1 cellular context compared by ENCODE assay signal in the genomic region with DNA sequence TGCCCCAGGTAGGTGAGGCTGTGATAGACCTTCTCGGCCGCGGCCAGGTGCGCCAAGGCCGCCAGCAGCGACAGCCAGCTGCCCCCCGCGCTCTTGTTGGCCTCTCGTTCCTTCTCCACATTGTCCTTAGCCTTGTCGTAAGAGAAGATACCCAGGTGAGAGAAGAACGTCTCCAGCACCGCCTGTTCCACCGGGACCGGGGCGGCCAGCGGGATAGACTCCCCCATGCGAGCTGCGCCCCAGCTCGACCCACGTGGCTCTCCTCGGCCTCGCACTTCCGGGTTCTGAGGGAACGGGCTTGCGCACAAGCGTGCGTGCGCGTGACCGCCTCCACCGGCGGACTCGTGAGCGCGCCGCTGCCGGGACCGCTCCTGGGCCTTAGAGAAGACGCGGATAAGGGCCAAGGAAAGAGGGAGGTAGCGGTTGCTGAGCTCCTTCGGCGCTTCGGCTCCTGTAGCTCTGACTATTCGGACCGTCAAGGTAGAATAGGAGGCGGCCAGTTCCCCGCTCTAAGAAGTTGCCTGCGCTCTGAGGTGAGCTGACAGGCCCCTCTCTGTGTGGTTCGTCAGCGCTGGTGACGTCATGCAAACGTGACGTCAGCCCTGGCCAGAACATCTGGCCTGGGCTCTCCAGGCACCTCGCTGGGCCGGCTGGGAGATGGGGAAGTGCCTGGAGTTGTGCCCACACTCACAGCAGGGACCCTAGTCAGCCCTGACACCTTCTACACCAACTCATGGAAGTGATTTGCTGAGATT.
TF ChIP-seq lines count a peak whose summit lies in the region.

KICS2 (minus strand) TSS at position 286 of the 755 bp plus-strand sequence; CDS start at position 227, 59 bp downstream.

TF ChIP-seq in HepG2, 621 proteins besides CTCF, POLR2A, EP300 and RAD21 (continued from another document and continues in another):
- TF ChIP-seq, protein P1, sequence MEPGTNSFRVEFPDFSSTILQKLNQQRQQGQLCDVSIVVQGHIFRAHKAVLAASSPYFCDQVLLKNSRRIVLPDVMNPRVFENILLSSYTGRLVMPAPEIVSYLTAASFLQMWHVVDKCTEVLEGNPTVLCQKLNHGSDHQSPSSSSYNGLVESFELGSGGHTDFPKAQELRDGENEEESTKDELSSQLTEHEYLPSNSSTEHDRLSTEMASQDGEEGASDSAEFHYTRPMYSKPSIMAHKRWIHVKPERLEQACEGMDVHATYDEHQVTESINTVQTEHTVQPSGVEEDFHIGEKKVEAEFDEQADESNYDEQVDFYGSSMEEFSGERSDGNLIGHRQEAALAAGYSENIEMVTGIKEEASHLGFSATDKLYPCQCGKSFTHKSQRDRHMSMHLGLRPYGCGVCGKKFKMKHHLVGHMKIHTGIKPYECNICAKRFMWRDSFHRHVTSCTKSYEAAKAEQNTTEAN (CRISPR knock-in tag; conservative IDR thresholded peaks at IDR 0.05) = 0 out of 2 replicates have a peak, but pooled peaks have one; percentile 63
- TF ChIP-seq ZNF660 (CRISPR knock-in tag; IDR thresholded peaks at IDR 0.05; ENCODE audit: borderline replicate concordance, low read depth) (no peak), GTF3A (CRISPR knock-in tag; conservative IDR thresholded peaks at IDR 0.05) (no peak), ZNF782 (CRISPR knock-in tag; IDR thresholded peaks at IDR 0.05; ENCODE audit: borderline replicate concordance) (no peak), ZNF33B (CRISPR knock-in tag; IDR thresholded peaks at IDR 0.05) (no peak), ZKSCAN8 (CRISPR knock-in tag; IDR thresholded peaks at IDR 0.05; ENCODE audit: borderline replicate concordance) (peak; percentile 50; the same call in 1 of the 2 replicates), RFX3 (CRISPR knock-in tag; IDR thresholded peaks at IDR 0.05) (no peak), HIVEP1 (CRISPR knock-in tag; IDR thresholded peaks at IDR 0.05) (0 out of 2 replicates have a peak, but pooled peaks have one; percentile 45), PPARG (CRISPR knock-in tag; conservative IDR thresholded peaks at IDR 0.05) (0 out of 2 replicates have a peak, but pooled peaks have one; percentile 31), E2F1 (CRISPR knock-in tag; IDR thresholded peaks at IDR 0.05) (no peak), ZNF101 (CRISPR knock-in tag; IDR thresholded peaks at IDR 0.05; ENCODE audit: borderline replicate concordance, low read depth) (no peak), ZNF414 (CRISPR knock-in tag; IDR thresholded peaks at IDR 0.05) (no peak), FOSL1 (CRISPR knock-in tag; IDR thresholded peaks at IDR 0.05; ENCODE audit: borderline replicate concordance) (no peak), TMF1 (CRISPR knock-in tag; IDR thresholded peaks at IDR 0.05; ENCODE audit: low read depth) (peak; percentile 81), ZNF326 (CRISPR knock-in tag; IDR thresholded peaks at IDR 0.05; ENCODE audit: borderline replicate concordance) (no peak), ZNF891 (CRISPR knock-in tag; IDR thresholded peaks at IDR 0.05) (peak; percentile 73; the same call in 1 of the 2 replicates), ETV6 (CRISPR knock-in tag; conservative IDR thresholded peaks at IDR 0.05) (peak; percentile 74), KLF9 (CRISPR knock-in tag; IDR thresholded peaks at IDR 0.05; ENCODE audit: low read depth) (0 out of 2 replicates have a peak, but pooled peaks have one; percentile 56), CCAR2 (optimal IDR thresholded peaks at IDR 0.05; ENCODE audit: low read depth, low read length) (no peak), ZNF513 (CRISPR knock-in tag; conservative IDR thresholded peaks at IDR 0.05) (no peak)
- TF ChIP-seq, protein P2, sequence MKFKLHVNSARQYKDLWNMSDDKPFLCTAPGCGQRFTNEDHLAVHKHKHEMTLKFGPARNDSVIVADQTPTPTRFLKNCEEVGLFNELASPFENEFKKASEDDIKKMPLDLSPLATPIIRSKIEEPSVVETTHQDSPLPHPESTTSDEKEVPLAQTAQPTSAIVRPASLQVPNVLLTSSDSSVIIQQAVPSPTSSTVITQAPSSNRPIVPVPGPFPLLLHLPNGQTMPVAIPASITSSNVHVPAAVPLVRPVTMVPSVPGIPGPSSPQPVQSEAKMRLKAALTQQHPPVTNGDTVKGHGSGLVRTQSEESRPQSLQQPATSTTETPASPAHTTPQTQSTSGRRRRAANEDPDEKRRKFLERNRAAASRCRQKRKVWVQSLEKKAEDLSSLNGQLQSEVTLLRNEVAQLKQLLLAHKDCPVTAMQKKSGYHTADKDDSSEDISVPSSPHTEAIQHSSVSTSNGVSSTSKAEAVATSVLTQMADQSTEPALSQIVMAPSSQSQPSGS (CRISPR knock-in tag; IDR thresholded peaks at IDR 0.05) = peak; percentile 92
- TF ChIP-seq, protein P3, sequence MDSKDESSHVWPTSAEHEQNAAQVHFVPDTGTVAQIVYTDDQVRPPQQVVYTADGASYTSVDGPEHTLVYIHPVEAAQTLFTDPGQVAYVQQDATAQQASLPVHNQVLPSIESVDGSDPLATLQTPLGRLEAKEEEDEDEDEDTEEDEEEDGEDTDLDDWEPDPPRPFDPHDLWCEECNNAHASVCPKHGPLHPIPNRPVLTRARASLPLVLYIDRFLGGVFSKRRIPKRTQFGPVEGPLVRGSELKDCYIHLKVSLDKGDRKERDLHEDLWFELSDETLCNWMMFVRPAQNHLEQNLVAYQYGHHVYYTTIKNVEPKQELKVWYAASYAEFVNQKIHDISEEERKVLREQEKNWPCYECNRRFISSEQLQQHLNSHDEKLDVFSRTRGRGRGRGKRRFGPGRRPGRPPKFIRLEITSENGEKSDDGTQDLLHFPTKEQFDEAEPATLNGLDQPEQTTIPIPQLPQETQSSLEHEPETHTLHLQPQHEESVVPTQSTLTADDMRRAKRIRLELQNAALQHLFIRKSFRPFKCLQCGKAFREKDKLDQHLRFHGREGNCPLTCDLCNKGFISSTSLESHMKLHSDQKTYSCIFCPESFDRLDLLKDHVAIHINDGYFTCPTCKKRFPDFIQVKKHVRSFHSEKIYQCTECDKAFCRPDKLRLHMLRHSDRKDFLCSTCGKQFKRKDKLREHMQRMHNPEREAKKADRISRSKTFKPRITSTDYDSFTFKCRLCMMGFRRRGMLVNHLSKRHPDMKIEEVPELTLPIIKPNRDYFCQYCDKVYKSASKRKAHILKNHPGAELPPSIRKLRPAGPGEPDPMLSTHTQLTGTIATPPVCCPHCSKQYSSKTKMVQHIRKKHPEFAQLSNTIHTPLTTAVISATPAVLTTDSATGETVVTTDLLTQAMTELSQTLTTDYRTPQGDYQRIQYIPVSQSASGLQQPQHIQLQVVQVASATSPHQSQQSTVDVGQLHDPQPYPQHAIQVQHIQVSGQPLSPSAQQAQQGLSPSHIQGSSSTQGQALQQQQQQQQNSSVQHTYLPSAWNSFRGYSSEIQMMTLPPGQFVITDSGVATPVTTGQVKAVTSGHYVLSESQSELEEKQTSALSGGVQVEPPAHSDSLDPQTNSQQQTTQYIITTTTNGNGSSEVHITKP (CRISPR knock-in tag; IDR thresholded peaks at IDR 0.05; ENCODE audit: low read depth) = peak; percentile 73; the same call in 1 of the 2 replicates
- TF ChIP-seq, protein P4, sequence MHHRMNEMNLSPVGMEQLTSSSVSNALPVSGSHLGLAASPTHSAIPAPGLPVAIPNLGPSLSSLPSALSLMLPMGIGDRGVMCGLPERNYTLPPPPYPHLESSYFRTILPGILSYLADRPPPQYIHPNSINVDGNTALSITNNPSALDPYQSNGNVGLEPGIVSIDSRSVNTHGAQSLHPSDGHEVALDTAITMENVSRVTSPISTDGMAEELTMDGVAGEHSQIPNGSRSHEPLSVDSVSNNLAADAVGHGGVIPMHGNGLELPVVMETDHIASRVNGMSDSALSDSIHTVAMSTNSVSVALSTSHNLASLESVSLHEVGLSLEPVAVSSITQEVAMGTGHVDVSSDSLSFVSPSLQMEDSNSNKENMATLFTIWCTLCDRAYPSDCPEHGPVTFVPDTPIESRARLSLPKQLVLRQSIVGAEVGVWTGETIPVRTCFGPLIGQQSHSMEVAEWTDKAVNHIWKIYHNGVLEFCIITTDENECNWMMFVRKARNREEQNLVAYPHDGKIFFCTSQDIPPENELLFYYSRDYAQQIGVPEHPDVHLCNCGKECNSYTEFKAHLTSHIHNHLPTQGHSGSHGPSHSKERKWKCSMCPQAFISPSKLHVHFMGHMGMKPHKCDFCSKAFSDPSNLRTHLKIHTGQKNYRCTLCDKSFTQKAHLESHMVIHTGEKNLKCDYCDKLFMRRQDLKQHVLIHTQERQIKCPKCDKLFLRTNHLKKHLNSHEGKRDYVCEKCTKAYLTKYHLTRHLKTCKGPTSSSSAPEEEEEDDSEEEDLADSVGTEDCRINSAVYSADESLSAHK (CRISPR knock-in tag; IDR thresholded peaks at IDR 0.05; ENCODE audit: borderline replicate concordance) = no peak
- TF ChIP-seq, protein P5, sequence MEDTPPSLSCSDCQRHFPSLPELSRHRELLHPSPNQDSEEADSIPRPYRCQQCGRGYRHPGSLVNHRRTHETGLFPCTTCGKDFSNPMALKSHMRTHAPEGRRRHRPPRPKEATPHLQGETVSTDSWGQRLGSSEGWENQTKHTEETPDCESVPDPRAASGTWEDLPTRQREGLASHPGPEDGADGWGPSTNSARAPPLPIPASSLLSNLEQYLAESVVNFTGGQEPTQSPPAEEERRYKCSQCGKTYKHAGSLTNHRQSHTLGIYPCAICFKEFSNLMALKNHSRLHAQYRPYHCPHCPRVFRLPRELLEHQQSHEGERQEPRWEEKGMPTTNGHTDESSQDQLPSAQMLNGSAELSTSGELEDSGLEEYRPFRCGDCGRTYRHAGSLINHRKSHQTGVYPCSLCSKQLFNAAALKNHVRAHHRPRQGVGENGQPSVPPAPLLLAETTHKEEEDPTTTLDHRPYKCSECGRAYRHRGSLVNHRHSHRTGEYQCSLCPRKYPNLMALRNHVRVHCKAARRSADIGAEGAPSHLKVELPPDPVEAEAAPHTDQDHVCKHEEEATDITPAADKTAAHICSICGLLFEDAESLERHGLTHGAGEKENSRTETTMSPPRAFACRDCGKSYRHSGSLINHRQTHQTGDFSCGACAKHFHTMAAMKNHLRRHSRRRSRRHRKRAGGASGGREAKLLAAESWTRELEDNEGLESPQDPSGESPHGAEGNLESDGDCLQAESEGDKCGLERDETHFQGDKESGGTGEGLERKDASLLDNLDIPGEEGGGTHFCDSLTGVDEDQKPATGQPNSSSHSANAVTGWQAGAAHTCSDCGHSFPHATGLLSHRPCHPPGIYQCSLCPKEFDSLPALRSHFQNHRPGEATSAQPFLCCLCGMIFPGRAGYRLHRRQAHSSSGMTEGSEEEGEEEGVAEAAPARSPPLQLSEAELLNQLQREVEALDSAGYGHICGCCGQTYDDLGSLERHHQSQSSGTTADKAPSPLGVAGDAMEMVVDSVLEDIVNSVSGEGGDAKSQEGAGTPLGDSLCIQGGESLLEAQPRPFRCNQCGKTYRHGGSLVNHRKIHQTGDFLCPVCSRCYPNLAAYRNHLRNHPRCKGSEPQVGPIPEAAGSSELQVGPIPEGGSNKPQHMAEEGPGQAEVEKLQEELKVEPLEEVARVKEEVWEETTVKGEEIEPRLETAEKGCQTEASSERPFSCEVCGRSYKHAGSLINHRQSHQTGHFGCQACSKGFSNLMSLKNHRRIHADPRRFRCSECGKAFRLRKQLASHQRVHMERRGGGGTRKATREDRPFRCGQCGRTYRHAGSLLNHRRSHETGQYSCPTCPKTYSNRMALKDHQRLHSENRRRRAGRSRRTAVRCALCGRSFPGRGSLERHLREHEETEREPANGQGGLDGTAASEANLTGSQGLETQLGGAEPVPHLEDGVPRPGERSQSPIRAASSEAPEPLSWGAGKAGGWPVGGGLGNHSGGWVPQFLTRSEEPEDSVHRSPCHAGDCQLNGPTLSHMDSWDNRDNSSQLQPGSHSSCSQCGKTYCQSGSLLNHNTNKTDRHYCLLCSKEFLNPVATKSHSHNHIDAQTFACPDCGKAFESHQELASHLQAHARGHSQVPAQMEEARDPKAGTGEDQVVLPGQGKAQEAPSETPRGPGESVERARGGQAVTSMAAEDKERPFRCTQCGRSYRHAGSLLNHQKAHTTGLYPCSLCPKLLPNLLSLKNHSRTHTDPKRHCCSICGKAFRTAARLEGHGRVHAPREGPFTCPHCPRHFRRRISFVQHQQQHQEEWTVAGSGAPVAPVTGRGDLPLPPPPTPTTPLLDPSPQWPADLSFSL (CRISPR knock-in tag; IDR thresholded peaks at IDR 0.05) = no peak
- TF ChIP-seq, protein P6, sequence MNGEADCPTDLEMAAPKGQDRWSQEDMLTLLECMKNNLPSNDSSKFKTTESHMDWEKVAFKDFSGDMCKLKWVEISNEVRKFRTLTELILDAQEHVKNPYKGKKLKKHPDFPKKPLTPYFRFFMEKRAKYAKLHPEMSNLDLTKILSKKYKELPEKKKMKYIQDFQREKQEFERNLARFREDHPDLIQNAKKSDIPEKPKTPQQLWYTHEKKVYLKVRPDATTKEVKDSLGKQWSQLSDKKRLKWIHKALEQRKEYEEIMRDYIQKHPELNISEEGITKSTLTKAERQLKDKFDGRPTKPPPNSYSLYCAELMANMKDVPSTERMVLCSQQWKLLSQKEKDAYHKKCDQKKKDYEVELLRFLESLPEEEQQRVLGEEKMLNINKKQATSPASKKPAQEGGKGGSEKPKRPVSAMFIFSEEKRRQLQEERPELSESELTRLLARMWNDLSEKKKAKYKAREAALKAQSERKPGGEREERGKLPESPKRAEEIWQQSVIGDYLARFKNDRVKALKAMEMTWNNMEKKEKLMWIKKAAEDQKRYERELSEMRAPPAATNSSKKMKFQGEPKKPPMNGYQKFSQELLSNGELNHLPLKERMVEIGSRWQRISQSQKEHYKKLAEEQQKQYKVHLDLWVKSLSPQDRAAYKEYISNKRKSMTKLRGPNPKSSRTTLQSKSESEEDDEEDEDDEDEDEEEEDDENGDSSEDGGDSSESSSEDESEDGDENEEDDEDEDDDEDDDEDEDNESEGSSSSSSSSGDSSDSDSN (CRISPR knock-in tag; IDR thresholded peaks at IDR 0.05) = peak; percentile 49; the same call in 1 of the 2 replicates
